18 cellular contexts compared by ENCODE assay signal in the genomic region with DNA sequence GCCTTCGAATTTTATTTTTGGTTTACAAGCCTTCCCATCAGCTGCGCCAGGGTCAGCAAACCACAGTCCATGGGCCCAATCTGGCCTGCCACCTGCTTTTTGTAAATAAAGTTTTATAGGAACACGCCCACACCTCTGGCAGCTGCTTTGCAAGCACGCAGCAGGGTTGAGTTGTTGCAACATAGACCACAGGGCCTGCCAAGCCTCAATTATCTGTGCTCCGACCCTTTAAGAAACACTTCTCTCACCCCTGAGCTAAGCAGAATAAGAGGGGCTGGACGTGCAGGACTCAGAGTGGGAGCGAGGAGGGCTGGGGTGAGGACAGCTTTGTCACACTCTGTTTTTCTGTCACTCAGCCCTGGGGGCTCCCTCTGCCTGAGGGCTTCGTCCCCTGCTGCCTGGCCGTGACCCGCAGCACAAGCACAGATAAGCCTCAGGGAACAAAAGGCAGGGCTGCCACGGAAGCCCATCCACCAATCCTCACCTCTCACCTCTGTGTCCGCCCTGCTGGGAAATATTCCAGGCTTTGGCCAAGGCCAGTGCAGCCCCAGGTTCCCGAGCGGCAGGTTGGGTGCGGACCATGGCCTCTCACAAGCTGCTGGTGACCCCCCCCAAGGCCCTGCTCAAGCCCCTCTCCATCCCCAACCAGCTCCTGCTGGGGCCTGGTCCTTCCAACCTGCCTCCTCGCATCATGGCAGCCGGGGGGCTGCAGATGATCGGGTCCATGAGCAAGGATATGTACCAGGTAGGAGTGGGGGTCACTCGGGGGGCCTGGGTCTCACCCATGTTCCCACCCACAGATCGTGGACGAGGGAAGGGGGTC. TPM values are rescaled to one million over a fixed set of nuclear protein-coding genes. Genes with fewer than 3 reads are reported as not detected.
DNase-seq lines count a peak whose midpoint lies in the region; TF ChIP-seq lines count a peak whose summit lies in the region.
"Had no signal": no experiment of that assay in that cellular context is flagged by ENCODE, and none has a peak within 500 bp of the region (broad histone marks: within the 10 kb centered on the region; RNA-seq: fewer than 3 reads in every experiment).

AGXT (plus strand) TSS at position 539 of the 823 bp plus-strand sequence; CDS start at position 581, 42 bp downstream.

- peak within 1 kb of the TSS; percentile 3; the same call in 1 of the 2 replicates for H3K27ac ChIP-seq in SJCRH30
- peak within 1 kb of the TSS; percentile 76 to 77 for H3K27ac ChIP-seq in liver (ENCODE audit: low read depth in 1 of 2, low read length in 2 of 2)
- H3K27ac ChIP-seq: ovary had no signal

- H3K36me3 ChIP-seq in SJCRH30 (no peaks in the 10 kb centered on the region), liver (ENCODE audit: control insufficient read depth in 4 of 4, insufficient read depth in 3 of 4, low read depth in 1 of 4, low read length in 3 of 4) (peaks cover 0 to 14% (median 3%) of the 10 kb centered on the region in 4 donors)
- H3K36me3 ChIP-seq: ovary had no signal

- H3K27ac Mint-ChIP-seq in osteocyte (ENCODE audit: unreplicated experiment) = no peak within 1 kb of the TSS
- H3K27ac Mint-ChIP-seq: activated CD4-positive, alpha-beta memory T cell treated with anti-CD3 and anti-CD28 coated beads for 36 hours; CD4-positive, alpha-beta memory T cell; stimulated activated naive CD8-positive, alpha-beta T cell treated with anti-CD3 and anti-CD28 coated beads, Interleukin-15, Interleukin-2, amounts not matched to agents 100 ng/mL and 50 ng/mL, for 24 hours had no signal

- H3K4me3 Mint-ChIP-seq in osteocyte (ENCODE audit: unreplicated experiment) = no peak within 1 kb of the TSS
- H3K4me3 Mint-ChIP-seq: activated CD4-positive, alpha-beta memory T cell treated with anti-CD3 and anti-CD28 coated beads for 36 hours; CD4-positive, alpha-beta memory T cell; stimulated activated naive CD8-positive, alpha-beta T cell treated with anti-CD3 and anti-CD28 coated beads, Interleukin-15, Interleukin-2, amounts not matched to agents 100 ng/mL and 50 ng/mL, for 24 hours had no signal

- no peak for TF ChIP-seq CTCF in liver (IDR thresholded peaks at IDR 0.05; ENCODE audit: low read depth, low read length, missing input control)
- no peak for TF ChIP-seq CTCF in osteocyte (IDR thresholded peaks at IDR 0.05)

- peak; percentile 29 for DNase-seq in GF-D8 (lab: John Stamatoyannopoulos, UW)
- peak; percentile 62 for DNase-seq in MV-4-11 (lab: John Stamatoyannopoulos, UW)
- DNase-seq in SJCRH30 = peak; percentile 53 to 62
- no peak for DNase-seq in putamen (ENCODE audit: low spot score)
- no peak for DNase-seq in activated CD8-positive, alpha-beta memory T cell treated with anti-CD3 and anti-CD28 coated beads, Interleukin-2, amount 50 U/mL, for 48 hours
- DNase-seq in osteocyte (ENCODE audit: extremely low spot score, unreplicated experiment) = no peak
- DNase-seq in NCI-H226 = no peak
- DNase-seq: activated CD4-positive, alpha-beta memory T cell treated with anti-CD3 and anti-CD28 coated beads for 36 hours; activated naive CD4-positive, alpha-beta T cell treated with anti-CD3 and anti-CD28 coated beads, Interleukin-2, amount 50 U/mL, for 16 hours; CD4-positive, alpha-beta memory T cell; dermis blood vessel endothelial cell; GOT3; left ventricle myocardium superior; NCI-H526; stimulated activated CD4-positive, alpha-beta T cell treated with anti-CD3 and anti-CD28 coated beads, Interleukin-4, amount 100 ng/mL, for 1 hour had no signal

- no peaks in the 10 kb centered on the region for H3K4me1 Mint-ChIP-seq in osteocyte (ENCODE audit: unreplicated experiment)
- H3K4me1 Mint-ChIP-seq: CD4-positive, alpha-beta memory T cell had no signal

- H3K4me1 ChIP-seq in SJCRH30 (peaks cover 28% of the 10 kb centered on the region; the same call in 1 of the 2 replicates), liver (ENCODE audit: control insufficient read depth in 4 of 4, insufficient read depth in 4 of 4, low read length in 3 of 4) (peaks cover 17 to 87% (median 65%) of the 10 kb centered on the region in 4 donors)

- H3K27me3 ChIP-seq in SJCRH30 = no peaks in the 10 kb centered on the region
- H3K27me3 ChIP-seq in liver (ENCODE audit: control insufficient read depth in 4 of 4, insufficient read depth in 4 of 4, low read length in 3 of 4) = no peaks in the 10 kb centered on the region
- H3K27me3 ChIP-seq: ovary had no signal

- no peaks in the 10 kb centered on the region for H3K36me3 Mint-ChIP-seq in osteocyte (ENCODE audit: unreplicated experiment)
- H3K36me3 Mint-ChIP-seq: activated CD4-positive, alpha-beta memory T cell treated with anti-CD3 and anti-CD28 coated beads for 36 hours; CD4-positive, alpha-beta memory T cell had no signal

- H3K9ac ChIP-seq in liver (ENCODE audit: low read depth in 1 of 2, low read length in 2 of 2) = peak within 1 kb of the TSS; percentile 68 to 91

- H3K27me3 Mint-ChIP-seq in osteocyte (ENCODE audit: unreplicated experiment) = peaks cover 44% of the 10 kb centered on the region
- H3K27me3 Mint-ChIP-seq: activated CD4-positive, alpha-beta memory T cell treated with anti-CD3 and anti-CD28 coated beads for 36 hours had no signal

- 29% methylated on average over 21 of the region's 21 CpGs for WGBS in liver

- H3K4me3 ChIP-seq in SJCRH30 = no peak within 1 kb of the TSS
- peak within 1 kb of the TSS; percentile 60 to 68 (median 62) for H3K4me3 ChIP-seq in liver (ENCODE audit: low read depth in 1 of 3, low read length in 3 of 3)
- H3K4me3 ChIP-seq: ovary had no signal

- H3K9me3 Mint-ChIP-seq in osteocyte (ENCODE audit: unreplicated experiment) = no peaks in the 10 kb centered on the region
- H3K9me3 Mint-ChIP-seq: activated CD4-positive, alpha-beta memory T cell treated with anti-CD3 and anti-CD28 coated beads for 36 hours; CD4-positive, alpha-beta memory T cell; stimulated activated naive CD8-positive, alpha-beta T cell treated with anti-CD3 and anti-CD28 coated beads, Interleukin-15, Interleukin-2, amounts not matched to agents 100 ng/mL and 50 ng/mL, for 24 hours had no signal

- TF ChIP-seq RAD21 in liver (IDR thresholded peaks at IDR 0.05) = peak; percentile 22 to 41

- H3K9me3 ChIP-seq in SJCRH30 (replicated peaks) = no peaks in the 10 kb centered on the region
- no peaks in the 10 kb centered on the region for H3K9me3 ChIP-seq in liver (ENCODE audit: control insufficient read depth in 4 of 4, low read length in 3 of 4)
- H3K9me3 ChIP-seq: ovary had no signal

TF ChIP-seq in liver, 16 proteins besides CTCF, POLR2A, EP300 and RAD21 (continues in another document):
- peak; percentile 19 to 69 for TF ChIP-seq JUND (IDR thresholded peaks at IDR 0.05)
- TF ChIP-seq, protein P1, sequence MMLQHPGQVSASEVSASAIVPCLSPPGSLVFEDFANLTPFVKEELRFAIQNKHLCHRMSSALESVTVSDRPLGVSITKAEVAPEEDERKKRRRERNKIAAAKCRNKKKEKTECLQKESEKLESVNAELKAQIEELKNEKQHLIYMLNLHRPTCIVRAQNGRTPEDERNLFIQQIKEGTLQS (IDR thresholded peaks at IDR 0.05) = no peak
- TF ChIP-seq FOXA2 (IDR thresholded peaks at IDR 0.05) = peak; percentile 67
- peak; percentile 9 for TF ChIP-seq HNF4G (IDR thresholded peaks at IDR 0.05)
- peak; percentile 97 to 98 for TF ChIP-seq RXRA (IDR thresholded peaks at IDR 0.05)
- TF ChIP-seq NR2F2 (IDR thresholded peaks at IDR 0.05) = no peak
- TF ChIP-seq, protein P2, sequence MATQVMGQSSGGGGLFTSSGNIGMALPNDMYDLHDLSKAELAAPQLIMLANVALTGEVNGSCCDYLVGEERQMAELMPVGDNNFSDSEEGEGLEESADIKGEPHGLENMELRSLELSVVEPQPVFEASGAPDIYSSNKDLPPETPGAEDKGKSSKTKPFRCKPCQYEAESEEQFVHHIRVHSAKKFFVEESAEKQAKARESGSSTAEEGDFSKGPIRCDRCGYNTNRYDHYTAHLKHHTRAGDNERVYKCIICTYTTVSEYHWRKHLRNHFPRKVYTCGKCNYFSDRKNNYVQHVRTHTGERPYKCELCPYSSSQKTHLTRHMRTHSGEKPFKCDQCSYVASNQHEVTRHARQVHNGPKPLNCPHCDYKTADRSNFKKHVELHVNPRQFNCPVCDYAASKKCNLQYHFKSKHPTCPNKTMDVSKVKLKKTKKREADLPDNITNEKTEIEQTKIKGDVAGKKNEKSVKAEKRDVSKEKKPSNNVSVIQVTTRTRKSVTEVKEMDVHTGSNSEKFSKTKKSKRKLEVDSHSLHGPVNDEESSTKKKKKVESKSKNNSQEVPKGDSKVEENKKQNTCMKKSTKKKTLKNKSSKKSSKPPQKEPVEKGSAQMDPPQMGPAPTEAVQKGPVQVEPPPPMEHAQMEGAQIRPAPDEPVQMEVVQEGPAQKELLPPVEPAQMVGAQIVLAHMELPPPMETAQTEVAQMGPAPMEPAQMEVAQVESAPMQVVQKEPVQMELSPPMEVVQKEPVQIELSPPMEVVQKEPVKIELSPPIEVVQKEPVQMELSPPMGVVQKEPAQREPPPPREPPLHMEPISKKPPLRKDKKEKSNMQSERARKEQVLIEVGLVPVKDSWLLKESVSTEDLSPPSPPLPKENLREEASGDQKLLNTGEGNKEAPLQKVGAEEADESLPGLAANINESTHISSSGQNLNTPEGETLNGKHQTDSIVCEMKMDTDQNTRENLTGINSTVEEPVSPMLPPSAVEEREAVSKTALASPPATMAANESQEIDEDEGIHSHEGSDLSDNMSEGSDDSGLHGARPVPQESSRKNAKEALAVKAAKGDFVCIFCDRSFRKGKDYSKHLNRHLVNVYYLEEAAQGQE (IDR thresholded peaks at IDR 0.05) = peak; percentile 84
- peak; percentile 73 for TF ChIP-seq YY1 (IDR thresholded peaks at IDR 0.05)
- peak; percentile 64 for TF ChIP-seq FOXA1 (IDR thresholded peaks at IDR 0.05)
- peak; percentile 99 for TF ChIP-seq TAF1 (conservative IDR thresholded peaks at IDR 0.05)
- peak; percentile 92 for TF ChIP-seq SP1 (IDR thresholded peaks at IDR 0.05)
- TF ChIP-seq HNF4A (conservative IDR thresholded peaks at IDR 0.05) = peak; percentile 78 to 85
- TF ChIP-seq MAX (IDR thresholded peaks at IDR 0.05) = peak; percentile 96

RNA-seq across cellular contexts. Expression of gene AGXT, which starts in this region (rescaled TPM):
- 1.3 and 1.7 TPM in 2 replicates for total RNA-seq in SJCRH30 (2014; rRNA removed; shearing (Covaris generic))
- total RNA-seq in liver (1,000 to 10,000 TPM in 1 of 2 donors, 100 to 1,000 TPM in 1; 254 to 1,548 TPM), osteocyte (not detected in 2 replicates)
- 1,000 to 10,000 TPM; 1,307 to 1,572 TPM for polyA plus RNA-seq in liver
- total RNA-seq: activated CD4-positive, alpha-beta memory T cell treated with anti-CD3 and anti-CD28 coated beads for 36 hours; CD4-positive, alpha-beta memory T cell; dermis blood vessel endothelial cell had no signal
- polyA plus RNA-seq: CD4-positive, alpha-beta memory T cell had no signal

Comparison
In these comparisons a context has a peak if more than half of its experiments do, and no peak if none do; other contexts are left out.
1. RNA of gene AGXT (total RNA-seq): 254 to 1,548 TPM in liver; 1.3 to 1.7 TPM in SJCRH30 and not detected in osteocyte; every median in the first group is over 10 times any median in the second.
2. DNase-seq: peak in GF-D8 (single experiment), MV-4-11 (single experiment) and SJCRH30 (2 of 2); none in putamen (single experiment), activated CD8-positive, alpha-beta memory T cell treated with anti-CD3 and anti-CD28 coated beads, Interleukin-2, amount 50 U/mL, for 48 hours (single experiment), osteocyte (single experiment) and NCI-H226 (single experiment).